In the genomic region with DNA sequence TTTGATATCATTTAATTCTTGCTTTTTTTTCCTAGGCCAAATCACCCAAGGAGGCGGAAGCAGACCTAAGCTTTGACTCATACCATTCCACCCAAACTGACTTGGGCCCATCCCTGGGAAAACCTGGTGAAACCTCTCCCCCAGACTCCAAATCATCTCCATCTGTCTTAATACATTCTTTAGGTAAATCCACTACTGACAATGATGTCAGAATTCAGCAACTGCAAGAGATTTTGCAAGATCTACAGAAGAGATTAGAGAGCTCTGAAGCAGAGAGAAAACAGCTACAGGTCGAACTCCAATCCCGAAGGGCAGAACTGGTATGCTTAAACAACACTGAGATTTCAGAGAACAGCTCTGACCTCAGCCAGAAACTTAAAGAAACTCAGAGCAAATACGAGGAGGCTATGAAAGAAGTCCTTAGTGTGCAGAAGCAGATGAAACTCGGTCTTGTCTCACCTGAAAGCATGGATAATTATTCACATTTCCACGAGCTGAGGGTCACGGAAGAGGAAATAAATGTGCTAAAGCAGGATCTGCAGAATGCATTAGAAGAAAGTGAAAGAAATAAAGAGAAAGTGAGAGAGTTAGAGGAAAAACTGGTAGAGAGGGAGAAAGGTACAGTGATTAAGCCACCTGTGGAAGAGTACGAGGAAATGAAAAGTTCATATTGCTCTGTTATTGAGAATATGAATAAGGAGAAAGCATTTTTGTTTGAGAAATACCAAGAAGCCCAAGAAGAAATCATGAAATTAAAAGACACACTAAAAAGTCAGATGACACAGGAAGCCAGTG, we compare ENCODE assay signal across 23 cellular contexts. TPM values are rescaled to one million over a fixed set of nuclear protein-coding genes. Genes with fewer than 3 reads are reported as not detected.
DNase-seq lines count a peak whose midpoint lies in the region; ATAC-seq and TF ChIP-seq lines count a peak whose summit lies in the region.
"Had no signal": no experiment of that assay in that cellular context is flagged by ENCODE, and none has a peak within 500 bp of the region (broad histone marks: within the 10 kb centered on the region; RNA-seq: fewer than 3 reads in every experiment).

No MANE protein-coding gene starts in this region.

- no peak overlapping the region for H3K9ac ChIP-seq in adipocyte (ENCODE audit: low read length)
- H3K9ac ChIP-seq: BLaER1 had no signal

- peaks cover 67% of the 10 kb centered on the region for H3K36me3 ChIP-seq in adipocyte (ENCODE audit: control insufficient read depth, insufficient read depth, low read length, severe bottlenecking)

- H3K4me3 ChIP-seq in AG10803 (ENCODE audit: low read length) (no peak overlapping the region), adipocyte (ENCODE audit: low read length) (no peak overlapping the region), skeletal muscle cell (ENCODE audit: low read depth, low read length) (no peak overlapping the region)
- H3K4me3 ChIP-seq: BLaER1, GM23338, HAP-1, SJSA1 had no signal

- peaks cover 5% of the 10 kb centered on the region for H3K4me1 ChIP-seq in adipocyte (ENCODE audit: control insufficient read depth, insufficient read depth, low read length)
- H3K4me1 ChIP-seq: BLaER1, HAP-1, SJSA1 had no signal

- no peak for TF ChIP-seq CTCF in AG10803 (conservative IDR thresholded peaks at IDR 0.05; ENCODE audit: low read length)

- ATAC-seq in HG02588 (IDR thresholded peaks at IDR 0.05; ENCODE audit: unreplicated experiment) (no peak), GM18907 (IDR thresholded peaks at IDR 0.05; ENCODE audit: unreplicated experiment) (no peak)
- ATAC-seq: GM23338 had no signal

- no peaks in the 10 kb centered on the region for H3K9me3 ChIP-seq in adipocyte (ENCODE audit: control insufficient read depth, low read length)
- H3K9me3 ChIP-seq: BLaER1, HAP-1, SJSA1 had no signal

- H3K27me3 ChIP-seq in adipocyte (replicated peaks; ENCODE audit: control insufficient read depth, insufficient read depth, low read length): no peaks in the 10 kb centered on the region
- H3K27me3 ChIP-seq: BLaER1, SJSA1 had no signal

- DNase-seq in AG10803 (ENCODE audit: low read depth): peak; percentile 14
- DNase-seq in adipocyte (ENCODE audit: low read depth): peak; percentile 82
- peak; percentile 37 for DNase-seq in fibroblast of the conjunctiva (ENCODE audit: low read depth)
- DNase-seq in skeletal muscle cell (ENCODE audit: low read depth): peak; percentile 34
- DNase-seq in H4 (ENCODE audit: low spot score): no peak
- DNase-seq: CD4-positive, CD25-positive, alpha-beta regulatory T cell; NCI-H1048; NCI-H1417; NCI-H1694; NCI-H2029 treated with DMSO at 0.1 percent for 48 hours; NCI-H446 treated with DMSO at 0.1 percent for 48 hours; NCI-H526; NCI-H82; NK-92 treated with Interleukin-12 subunit alpha and Interleukin-12 subunit beta, amount 100 ng/mL, for 24 hours; Right ventricle myocardium superior; RPMI8226 had no signal

RNA-seq across cellular contexts. Expression of gene TTC23L, which starts 15.8 kb away (rescaled TPM):
- 0.06 TPM in 1 of 2 replicates, not detected in the other for total RNA-seq in H4 (2014; rRNA removed; shearing (Covaris generic))
- total RNA-seq: A172; CD4-positive, CD25-positive, alpha-beta regulatory T cell; Right ventricle myocardium superior; SJSA1 had no signal
